In genomic region chr13:43572601-43573360, GRCh38 we compare ENCODE assay signal across 15 cellular contexts.
DNase-seq lines count a peak whose midpoint lies in the region; ATAC-seq and TF ChIP-seq lines count a peak whose summit lies in the region.
"Had no signal": no experiment of that assay in that cellular context is flagged by ENCODE, and none has a peak within 500 bp of the region (broad histone marks: within the 10 kb centered on the region; RNA-seq: fewer than 3 reads in every experiment).

No MANE protein-coding gene starts in this region.

- no peaks in the 10 kb centered on the region for H3K27me3 ChIP-seq in MG63
- no peaks in the 10 kb centered on the region for H3K27me3 ChIP-seq in osteoblast (ENCODE audit: insufficient read depth, low read length)
- H3K27me3 ChIP-seq: body of pancreas, ovary, suprapubic skin had no signal

- H3K9me3 Mint-ChIP-seq in Calu3 (ENCODE audit: low read depth, unreplicated experiment) = no peaks in the 10 kb centered on the region

- intact Hi-C loops in Calu3 (cut with micrococcal nuclease; ENCODE audit: unreplicated experiment) = loop anchor here (10.0 kb wide), 1 partner anchor 268 kb away; no protein-coding TSS in a partner anchor

- DNase-seq in Calu3 (no peak), MG63 (peak; percentile 1), epithelial cell of prostate (ENCODE audit: low read depth, low spot score) (peak; percentile 10), osteoblast (ENCODE audit: insufficient read length, low spot score, missing footprints) (peak; percentile 44), COLO668 (lab: John Stamatoyannopoulos, UW; ENCODE audit: unreplicated experiment) (no peak)
- DNase-seq: body of pancreas; COR-L47; NCI-H187 treated with DMSO at 0.1 percent for 48 hours; ovary; stimulated activated CD4-positive, alpha-beta T cell treated with anti-CD3 and anti-CD28 coated beads, Interleukin-4, amount 100 ng/mL, for 24 hours had no signal

- no peaks in the 10 kb centered on the region for H3K27me3 Mint-ChIP-seq in Calu3 (ENCODE audit: unreplicated experiment)

- peaks cover 49% of the 10 kb centered on the region for H3K4me1 Mint-ChIP-seq in Calu3 (ENCODE audit: low read depth, unreplicated experiment)

- H3K27ac Mint-ChIP-seq in Calu3 (ENCODE audit: unreplicated experiment) = peak overlapping the region; percentile 79

- no peaks in the 10 kb centered on the region for H3K79me2 ChIP-seq in osteoblast (ENCODE audit: insufficient read depth, low read length)

- H3K36me3 Mint-ChIP-seq in Calu3 (ENCODE audit: insufficient read depth, unreplicated experiment) = no peaks in the 10 kb centered on the region

- CTCF ChIA-PET in Calu3 (lab: Charles Lee) = interaction anchor here (0.5 kb wide), 1 partner anchor 1547 kb away, joined by 5 read pairs; no protein-coding TSS in a partner anchor

- H3K4me1 ChIP-seq in osteoblast (ENCODE audit: insufficient read depth, low read length) = peaks cover 14% of the 10 kb centered on the region

- H3K4me3 Mint-ChIP-seq in Calu3 (ENCODE audit: low read depth, unreplicated experiment) = peak overlapping the region; percentile 44

- H2AFZ ChIP-seq in osteoblast (ENCODE audit: low read length) = no peak overlapping the region

- no peaks in the 10 kb centered on the region for H3K9me3 ChIP-seq in MG63
- H3K9me3 ChIP-seq in osteoblast (ENCODE audit: low read depth, low read length) = no peaks in the 10 kb centered on the region
- H3K9me3 ChIP-seq: body of pancreas, ovary, suprapubic skin had no signal

- no TSS peak for BruUV-seq in Calu3 (replicated peaks; lab: Mats Ljungman, UMichigan)

- H3K4me3 ChIP-seq in MG63 (no peak overlapping the region), osteoblast (ENCODE audit: insufficient read depth, low read length) (no peak overlapping the region)
- H3K4me3 ChIP-seq: body of pancreas, ovary, suprapubic skin had no signal

- H3K27ac ChIP-seq in epithelial cell of prostate (peak overlapping the region; percentile 48), osteoblast (ENCODE audit: low read depth, low read length) (peak overlapping the region; percentile 57)
- H3K27ac ChIP-seq: ovary, suprapubic skin had no signal

- H3K4me2 ChIP-seq in osteoblast (ENCODE audit: insufficient read depth, low read length) = peak overlapping the region; percentile 5

- H3K36me3 ChIP-seq in MG63 (no peaks in the 10 kb centered on the region), osteoblast (ENCODE audit: insufficient read depth, low read length) (no peaks in the 10 kb centered on the region)
- H3K36me3 ChIP-seq: ovary, suprapubic skin had no signal

- no peaks in the 10 kb centered on the region for H4K20me1 ChIP-seq in osteoblast (ENCODE audit: insufficient read depth, low read length)

- ATAC-seq in GM18909 (IDR thresholded peaks at IDR 0.05; ENCODE audit: poor library complexity, unreplicated experiment) = no peak
- ATAC-seq in GM21447 (IDR thresholded peaks at IDR 0.05; ENCODE audit: unreplicated experiment) = no peak
- no peak for ATAC-seq in GM18519 (IDR thresholded peaks at IDR 0.05; ENCODE audit: low FRiP score, unreplicated experiment)
- ATAC-seq: esophagus mucosa had no signal

- TF ChIP-seq CTCF in Calu3 (IDR thresholded peaks at IDR 0.05; ENCODE audit: unreplicated experiment) = no peak
- TF ChIP-seq CTCF in osteoblast (IDR thresholded peaks at IDR 0.05; ENCODE audit: extremely low read depth, low read depth, low read length) = no peak

Comparison
In these comparisons a context has a peak if more than half of its experiments do, and no peak if none do; other contexts are left out.
1. DNase-seq: peak in MG63 (single experiment), epithelial cell of prostate (single experiment) and osteoblast (single experiment); none in Calu3 (single experiment) and COLO668 (single experiment).